In genomic region chr9:129802833-129803678, GRCh38 we compare ENCODE assay signal across 1 cellular context.
TF ChIP-seq lines count a peak whose summit lies in the region.

Gene TOR1B (plus strand): TSS chr9:129803184. CDS start chr9:129803213, 29 bp downstream.

TF ChIP-seq in GM12878, 131 proteins besides CTCF, POLR2A, EP300 and RAD21 (continued from another document and continues in another):
- no peak for TF ChIP-seq CUX1 (IDR thresholded peaks at IDR 0.05; ENCODE audit: insufficient replicate concordance, low read depth, low read length)
- TF ChIP-seq DPF2 (IDR thresholded peaks at IDR 0.05) = peak; percentile 83
- TF ChIP-seq ZSCAN29 (IDR thresholded peaks at IDR 0.05) = no peak
- TF ChIP-seq MLLT1 (IDR thresholded peaks at IDR 0.05) = no peak
- TF ChIP-seq TCF12 (IDR thresholded peaks at IDR 0.05; ENCODE audit: low read depth, low read length) = peak; percentile 15; the same call in 1 of the 2 replicates
- no peak for TF ChIP-seq FOS (IDR thresholded peaks at IDR 0.05; ENCODE audit: borderline replicate concordance, extremely low read depth, insufficient read length)
- TF ChIP-seq NR2C1 (IDR thresholded peaks at IDR 0.05) = peak; percentile 57
- TF ChIP-seq KAT2A (conservative IDR thresholded peaks at IDR 0.05; ENCODE audit: control insufficient read depth, low read depth, low read length) = no peak
- no peak for TF ChIP-seq NR2C2 (IDR thresholded peaks at IDR 0.05; ENCODE audit: borderline replicate concordance, control insufficient read depth, insufficient read length, low read depth)
- TF ChIP-seq POU2F2 (IDR thresholded peaks at IDR 0.05; ENCODE audit: borderline replicate concordance, low read depth, low read length) = peak; percentile 66; the same call in 2 of the 3 replicates
- TF ChIP-seq EGR1 (IDR thresholded peaks at IDR 0.05; ENCODE audit: borderline replicate concordance in 1 of 2, low read depth in 2 of 2, low read length in 2 of 2) = peak in 1 of 2 experiments; percentile 96; a peak in 2 of 3 replicates
- no peak for TF ChIP-seq PML (IDR thresholded peaks at IDR 0.05; ENCODE audit: low read length)
- TF ChIP-seq PRDM15 (CRISPR knock-in tag; IDR thresholded peaks at IDR 0.05) = no peak
- no peak for TF ChIP-seq PAX8 (IDR thresholded peaks at IDR 0.05)
- TF ChIP-seq SMC3 (IDR thresholded peaks at IDR 0.05; ENCODE audit: borderline replicate concordance, low read length) = no peak
- TF ChIP-seq HDGF (IDR thresholded peaks at IDR 0.05) = no peak
- TF ChIP-seq POLR2AphosphoS2 (IDR thresholded peaks at IDR 0.05; ENCODE audit: low read depth, low read length) = peak; percentile 78; the same call in 1 of the 2 replicates
- TF ChIP-seq CHD4 (IDR thresholded peaks at IDR 0.05) = no peak
- no peak for TF ChIP-seq CEBPZ (IDR thresholded peaks at IDR 0.05; ENCODE audit: low read depth, low read length)
- TF ChIP-seq RELA (IDR thresholded peaks at IDR 0.05; ENCODE audit: borderline replicate concordance, partially characterized antibody) = no peak
- no peak for TF ChIP-seq USF2 (IDR thresholded peaks at IDR 0.05; ENCODE audit: borderline replicate concordance, low read depth, low read length)
- peak; percentile 93 for TF ChIP-seq IKZF1 (conservative IDR thresholded peaks at IDR 0.05)
- peak; percentile 55 for TF ChIP-seq NR2F1 (conservative IDR thresholded peaks at IDR 0.05)
- TF ChIP-seq SREBF1 (IDR thresholded peaks at IDR 0.05; ENCODE audit: low read length) = no peak
- peak; percentile 99 for TF ChIP-seq YY1 (IDR thresholded peaks at IDR 0.05; ENCODE audit: low read depth, low read length)
- TF ChIP-seq BACH1 (IDR thresholded peaks at IDR 0.05; ENCODE audit: borderline replicate concordance) = peak; percentile 74
- no peak for TF ChIP-seq IKZF2 (IDR thresholded peaks at IDR 0.05)
- peak in 1 of 2 experiments; percentile 41; a peak in 2 of 4 replicates for TF ChIP-seq BHLHE40 (IDR thresholded peaks at IDR 0.05; ENCODE audit: borderline replicate concordance in 1 of 2, low read depth in 2 of 2, low read length in 1 of 2)
- peak; percentile 58; the same call in 1 of the 2 replicates for TF ChIP-seq CHD2 (IDR thresholded peaks at IDR 0.05; ENCODE audit: borderline replicate concordance, low read depth, low read length)
- peak; percentile 19 for TF ChIP-seq E2F8 (IDR thresholded peaks at IDR 0.05; ENCODE audit: low read depth, partially characterized antibody)
- no peak for TF ChIP-seq MYC (IDR thresholded peaks at IDR 0.05; ENCODE audit: insufficient read depth, insufficient read length, insufficient replicate concordance, low read length, severe bottlenecking)
- TF ChIP-seq TBL1XR1 (IDR thresholded peaks at IDR 0.05; ENCODE audit: low read depth, low read length) = no peak
- TF ChIP-seq MAX (IDR thresholded peaks at IDR 0.05; ENCODE audit: low read depth, low read length) = peak; percentile 44
- no peak for TF ChIP-seq PAX5 (IDR thresholded peaks at IDR 0.05; ENCODE audit: borderline replicate concordance, low read depth, low read length)
- no peak for TF ChIP-seq ZNF592 (IDR thresholded peaks at IDR 0.05)
- TF ChIP-seq NFXL1 (IDR thresholded peaks at IDR 0.05; ENCODE audit: borderline replicate concordance) = no peak
- no peak for TF ChIP-seq CBX3 (IDR thresholded peaks at IDR 0.05; ENCODE audit: borderline replicate concordance, low read depth)
- TF ChIP-seq EED (IDR thresholded peaks at IDR 0.05; ENCODE audit: low read depth) = no peak
